Comparison of ENCODE assay signal across 8 cellular contexts in genomic region chr14:95157195-95157986, GRCh38.
DNase-seq lines count a peak whose midpoint lies in the region; ATAC-seq and TF ChIP-seq lines count a peak whose summit lies in the region.

A gene with protein sequence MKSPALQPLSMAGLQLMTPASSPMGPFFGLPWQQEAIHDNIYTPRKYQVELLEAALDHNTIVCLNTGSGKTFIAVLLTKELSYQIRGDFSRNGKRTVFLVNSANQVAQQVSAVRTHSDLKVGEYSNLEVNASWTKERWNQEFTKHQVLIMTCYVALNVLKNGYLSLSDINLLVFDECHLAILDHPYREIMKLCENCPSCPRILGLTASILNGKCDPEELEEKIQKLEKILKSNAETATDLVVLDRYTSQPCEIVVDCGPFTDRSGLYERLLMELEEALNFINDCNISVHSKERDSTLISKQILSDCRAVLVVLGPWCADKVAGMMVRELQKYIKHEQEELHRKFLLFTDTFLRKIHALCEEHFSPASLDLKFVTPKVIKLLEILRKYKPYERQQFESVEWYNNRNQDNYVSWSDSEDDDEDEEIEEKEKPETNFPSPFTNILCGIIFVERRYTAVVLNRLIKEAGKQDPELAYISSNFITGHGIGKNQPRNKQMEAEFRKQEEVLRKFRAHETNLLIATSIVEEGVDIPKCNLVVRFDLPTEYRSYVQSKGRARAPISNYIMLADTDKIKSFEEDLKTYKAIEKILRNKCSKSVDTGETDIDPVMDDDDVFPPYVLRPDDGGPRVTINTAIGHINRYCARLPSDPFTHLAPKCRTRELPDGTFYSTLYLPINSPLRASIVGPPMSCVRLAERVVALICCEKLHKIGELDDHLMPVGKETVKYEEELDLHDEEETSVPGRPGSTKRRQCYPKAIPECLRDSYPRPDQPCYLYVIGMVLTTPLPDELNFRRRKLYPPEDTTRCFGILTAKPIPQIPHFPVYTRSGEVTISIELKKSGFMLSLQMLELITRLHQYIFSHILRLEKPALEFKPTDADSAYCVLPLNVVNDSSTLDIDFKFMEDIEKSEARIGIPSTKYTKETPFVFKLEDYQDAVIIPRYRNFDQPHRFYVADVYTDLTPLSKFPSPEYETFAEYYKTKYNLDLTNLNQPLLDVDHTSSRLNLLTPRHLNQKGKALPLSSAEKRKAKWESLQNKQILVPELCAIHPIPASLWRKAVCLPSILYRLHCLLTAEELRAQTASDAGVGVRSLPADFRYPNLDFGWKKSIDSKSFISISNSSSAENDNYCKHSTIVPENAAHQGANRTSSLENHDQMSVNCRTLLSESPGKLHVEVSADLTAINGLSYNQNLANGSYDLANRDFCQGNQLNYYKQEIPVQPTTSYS (N-terminal part only) (minus strand): TSS chr14:95157529. CDS start chr14:95133458, 24,071 bp downstream.

- TF ChIP-seq CTCF in AG09309 (IDR thresholded peaks at IDR 0.05; ENCODE audit: control insufficient read depth, insufficient read depth, low read depth, low read length, missing control alignments) = no peak

- DNase-seq in AG09309 (ENCODE audit: low read depth) (peak; percentile 68), NCI-H345 treated with DMSO at 0.1 percent for 48 hours (lab: John Stamatoyannopoulos, UW; ENCODE audit: unreplicated experiment) (peak; percentile 84), iris pigment epithelial cell (ENCODE audit: low read depth) (peak; percentile 92)
- DNase-seq in activated CD4-positive, CD25-positive, alpha-beta regulatory T cell treated with anti-CD3 and anti-CD28 coated beads, Interleukin-2, amount 50 U/mL, for 16 hours (ENCODE audit: low read depth, low spot score) = peak; percentile 84
- peak; percentile 91 for DNase-seq in central memory CD4-positive, alpha-beta T cell
- peak; percentile 96 for DNase-seq in stimulated activated CD4-positive, alpha-beta T cell treated with anti-CD3 and anti-CD28 coated beads, Interleukin-12 subunit alpha, Interleukin-12 subunit beta, amount 100 ng/mL, for 4 hours

- ATAC-seq in GM19025 (IDR thresholded peaks at IDR 0.05; ENCODE audit: low read depth, unreplicated experiment) (peak; percentile 73), HG03280 (IDR thresholded peaks at IDR 0.05; ENCODE audit: unreplicated experiment) (peak; percentile 78)

- peak within 1 kb of the TSS; percentile 77 for H3K4me3 ChIP-seq in AG09309 (ENCODE audit: control insufficient read depth, low read depth, low read length)

Comparison
In these comparisons a context has a peak if more than half of its experiments do, and no peak if none do; other contexts are left out.
1. Peak in every context shown above with its lines: DNase-seq, ATAC-seq and H3K4me3 ChIP-seq.